ENCODE assay signal across 25 cellular contexts in genomic region chr12:50530532-50530931, GRCh38.
"Had no signal": no experiment of that assay in that cellular context is flagged by ENCODE, and none has a peak within 500 bp of the region (broad histone marks: within the 10 kb centered on the region; RNA-seq: fewer than 3 reads in every experiment).

No MANE protein-coding gene starts in this region.

- H3K4me3 ChIP-seq: coronary artery, heart left ventricle, left lung, ovary, skin epidermis, thyroid gland, upper lobe of right lung had no signal

- H3K27ac ChIP-seq: brain microvascular endothelial cell, coronary artery, ovary, thyroid gland, upper lobe of right lung had no signal

- H3K27ac Mint-ChIP-seq: activated naive CD4-positive, alpha-beta T cell treated with anti-CD3 and anti-CD28 coated beads for 36 hours; activated naive CD8-positive, alpha-beta T cell treated with anti-CD3 and anti-CD28 coated beads, Interleukin-2, amount 10 ng/mL, durations not matched to agents 7 days and 5 days; activated T-helper 1 cell treated with anti-CD3 and anti-CD28 coated beads, Interleukin-12 subunit alpha, Interleukin-12 subunit beta, Interleukin-2, Interleukin-4 antibody, amounts not matched to agents 30 ng/mL and 10 ng/mL and 1 ng/mL, durations not matched to agents 14 hours and 24 hours and 36 hours; effector memory CD8-positive, alpha-beta T cell; nephron; progenitor cell of endocrine pancreas; stimulated activated effector memory CD8-positive, alpha-beta T cell treated with anti-CD3 and anti-CD28 coated beads, Interleukin-12 subunit alpha, Interleukin-12 subunit beta, amount 100 ng/mL, for 72 hours; stimulated activated naive CD8-positive, alpha-beta T cell treated with anti-CD3 and anti-CD28 coated beads, Interleukin-15, Interleukin-2, amounts not matched to agents 100 ng/mL and 50 ng/mL, for 24 hours; T-helper 2 cell treated with Interferon-gamma antibody and Interleukin-4, amounts not matched to agents 5 μg/mL and 100 μg/mL, for 36 hours had no signal

- H3K36me3 ChIP-seq: brain microvascular endothelial cell, left lung, ovary, thyroid gland, upper lobe of right lung had no signal

- FAIRE-seq: astrocyte had no signal

- H3K36me3 Mint-ChIP-seq: stimulated activated effector memory CD8-positive, alpha-beta T cell treated with anti-CD3 and anti-CD28 coated beads, Interleukin-12 subunit alpha, Interleukin-12 subunit beta, amount 100 ng/mL, for 72 hours had no signal

- H3K9me3 Mint-ChIP-seq: activated naive CD4-positive, alpha-beta T cell treated with anti-CD3 and anti-CD28 coated beads for 36 hours; activated naive CD8-positive, alpha-beta T cell treated with anti-CD3 and anti-CD28 coated beads, Interleukin-2, amount 10 ng/mL, durations not matched to agents 7 days and 5 days; activated T-helper 1 cell treated with anti-CD3 and anti-CD28 coated beads, Interleukin-12 subunit alpha, Interleukin-12 subunit beta, Interleukin-2, Interleukin-4 antibody, amounts not matched to agents 30 ng/mL and 10 ng/mL and 1 ng/mL, durations not matched to agents 14 hours and 24 hours and 36 hours; effector memory CD8-positive, alpha-beta T cell; nephron; stimulated activated effector memory CD8-positive, alpha-beta T cell treated with anti-CD3 and anti-CD28 coated beads, Interleukin-12 subunit alpha, Interleukin-12 subunit beta, amount 100 ng/mL, for 72 hours; stimulated activated naive CD8-positive, alpha-beta T cell treated with anti-CD3 and anti-CD28 coated beads, Interleukin-15, Interleukin-2, amounts not matched to agents 100 ng/mL and 50 ng/mL, for 24 hours; T-helper 2 cell treated with Interferon-gamma antibody and Interleukin-4, amounts not matched to agents 5 μg/mL and 100 μg/mL, for 36 hours had no signal

- H3K27me3 ChIP-seq: brain microvascular endothelial cell, heart left ventricle, left lung, ovary, thyroid gland, upper lobe of right lung had no signal

- DNase-seq: activated CD4-positive, alpha-beta T cell treated with anti-CD3 and anti-CD28 coated beads for 36 hours; activated CD4-positive, CD25-positive, alpha-beta regulatory T cell; activated effector memory CD4-positive, alpha-beta T cell treated with anti-CD3 and anti-CD28 coated beads, Interleukin-2, amount 50 U/mL, for 16 hours; activated naive CD4-positive, alpha-beta T cell treated with anti-CD3 and anti-CD28 coated beads for 36 hours; activated naive CD8-positive, alpha-beta T cell treated with anti-CD3 and anti-CD28 coated beads, Interleukin-2, amount 10 ng/mL, durations not matched to agents 7 days and 5 days; amniotic stem cell; brain microvascular endothelial cell; effector memory CD8-positive, alpha-beta T cell; heart left ventricle; kidney glomerular epithelial cell; left lung; ovary; stimulated activated CD4-positive, alpha-beta T cell treated with anti-CD3 and anti-CD28 coated beads, Interleukin-4, amount 100 ng/mL, for 24 hours; T-helper 1 cell; upper lobe of right lung had no signal

- H3K27me3 Mint-ChIP-seq: activated CD4-positive, alpha-beta T cell treated with anti-CD3 and anti-CD28 coated beads for 36 hours; activated naive CD8-positive, alpha-beta T cell treated with anti-CD3 and anti-CD28 coated beads, Interleukin-2, amount 10 ng/mL, durations not matched to agents 7 days and 5 days; effector memory CD8-positive, alpha-beta T cell; progenitor cell of endocrine pancreas; stimulated activated naive CD8-positive, alpha-beta T cell treated with anti-CD3 and anti-CD28 coated beads, Interleukin-15, Interleukin-2, amounts not matched to agents 100 ng/mL and 50 ng/mL, for 24 hours had no signal

- H3K9me3 ChIP-seq: heart left ventricle, left lung, ovary, thyroid gland, upper lobe of right lung had no signal

- H3K4me3 Mint-ChIP-seq: activated CD4-positive, alpha-beta T cell treated with anti-CD3 and anti-CD28 coated beads for 36 hours; activated naive CD4-positive, alpha-beta T cell treated with anti-CD3 and anti-CD28 coated beads for 36 hours; activated naive CD8-positive, alpha-beta T cell treated with anti-CD3 and anti-CD28 coated beads, Interleukin-2, amount 10 ng/mL, durations not matched to agents 7 days and 5 days; activated T-helper 1 cell treated with anti-CD3 and anti-CD28 coated beads, Interleukin-12 subunit alpha, Interleukin-12 subunit beta, Interleukin-2, Interleukin-4 antibody, amounts not matched to agents 30 ng/mL and 10 ng/mL and 1 ng/mL, durations not matched to agents 14 hours and 24 hours and 36 hours; effector memory CD8-positive, alpha-beta T cell; nephron; stimulated activated effector memory CD8-positive, alpha-beta T cell treated with anti-CD3 and anti-CD28 coated beads, Interleukin-12 subunit alpha, Interleukin-12 subunit beta, amount 100 ng/mL, for 72 hours; stimulated activated naive CD8-positive, alpha-beta T cell treated with anti-CD3 and anti-CD28 coated beads, Interleukin-15, Interleukin-2, amounts not matched to agents 100 ng/mL and 50 ng/mL, for 24 hours; T-helper 2 cell treated with Interferon-gamma antibody and Interleukin-4, amounts not matched to agents 5 μg/mL and 100 μg/mL, for 36 hours had no signal
